In the genomic region with DNA sequence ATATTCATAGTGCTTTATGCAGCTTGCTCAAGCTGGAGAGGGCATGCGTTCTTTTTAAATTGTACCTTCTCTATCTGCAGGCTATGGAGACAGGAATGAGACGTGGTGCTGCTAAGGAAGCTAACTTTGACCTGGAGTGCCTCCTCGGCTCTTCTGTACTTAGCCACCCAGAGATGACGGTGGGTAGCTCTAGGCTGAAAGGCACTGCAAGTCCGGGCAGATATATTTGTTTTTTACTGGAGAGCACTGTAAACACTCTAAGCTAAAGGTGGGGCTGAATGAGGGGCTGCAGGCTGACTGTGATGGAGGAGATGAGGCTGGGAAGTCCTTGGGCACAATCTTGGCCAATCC, we compare ENCODE assay signal across 2 cellular contexts.
TF ChIP-seq lines count a peak whose summit lies in the region.

No MANE protein-coding gene starts in this region.

TF ChIP-seq in A549, 52 proteins besides CTCF, POLR2A, EP300 and RAD21 (continued from another document):
- TF ChIP-seq CBX8 (IDR thresholded peaks at IDR 0.05) (no peak), SREBF2 (IDR thresholded peaks at IDR 0.05) (no peak), JUNB (IDR thresholded peaks at IDR 0.05) (no peak)
TF ChIP-seq in A549: peak in this region for 0.

TF ChIP-seq in HEK293, 187 proteins besides CTCF, POLR2A, EP300 and RAD21 (continued from another document):
- 0 out of 2 replicates have a peak, but pooled peaks have one; percentile 2 for TF ChIP-seq PBX3 (CRISPR knock-in tag; IDR thresholded peaks at IDR 0.05)
